In the genomic region with DNA sequence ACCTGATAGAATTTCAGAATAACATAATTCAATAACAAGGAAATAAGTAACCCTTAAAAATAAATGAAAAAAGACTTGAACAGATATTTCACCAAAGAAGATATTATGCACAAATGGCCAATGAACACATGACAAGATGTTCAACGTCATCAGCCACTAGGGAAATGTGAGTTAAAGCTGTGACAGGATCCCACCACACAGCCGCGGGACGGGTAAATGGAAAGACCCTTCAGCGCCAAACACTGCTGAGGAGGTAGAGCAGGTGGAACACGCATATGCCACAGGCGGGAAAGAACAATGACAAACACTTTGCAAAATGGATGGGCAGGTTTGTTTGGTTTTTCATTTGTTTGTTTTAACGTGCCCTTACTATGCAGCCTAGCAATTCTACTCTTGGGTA, we compare ENCODE assay signal across 24 cellular contexts.
"Had no signal": no experiment of that assay in that cellular context is flagged by ENCODE, and none has a peak within 500 bp of the region (broad histone marks: within the 10 kb centered on the region; RNA-seq: fewer than 3 reads in every experiment).

No MANE protein-coding gene starts in this region.

- H3K9me3 ChIP-seq: esophagus squamous epithelium, gastrocnemius medialis, testis, uterus had no signal

- DNase-seq: activated CD4-positive, alpha-beta T cell treated with anti-CD3 and anti-CD28 coated beads, Interleukin-2, amount 10 ng/mL, durations not matched to agents 24 days and 14 days; activated CD8-positive, alpha-beta memory T cell treated with anti-CD3 and anti-CD28 coated beads, Interleukin-2, amount 10 ng/mL, durations not matched to agents 7 days and 5 days; activated CD8-positive, alpha-beta T cell treated with anti-CD3 and anti-CD28 coated beads for 36 hours; activated effector memory CD4-positive, alpha-beta T cell treated with anti-CD3 and anti-CD28 coated beads, Interleukin-2, amount 50 U/mL, for 16 hours; activated naive CD4-positive, alpha-beta T cell treated with anti-CD3 and anti-CD28 coated beads, Interleukin-2, amount 10 ng/mL, durations not matched to agents 7 days and 5 days; activated T-cell treated with anti-CD3 and anti-CD28 coated beads for 4 hours; cerebellar nuclear complex; esophagus squamous epithelium; gastrocnemius medialis; head of caudate nucleus; hypothalamus; left ventricle myocardium inferior; mammary epithelial cell; midbrain; natural killer cell; spleen; stimulated activated CD4-positive, alpha-beta T cell treated with anti-CD3 and anti-CD28 coated beads, Interleukin-4, amount 100 ng/mL, for 1 hour; stimulated activated naive CD4-positive, alpha-beta T cell; testis; trophoblast cell; uterus had no signal

- H3K36me3 ChIP-seq: esophagus squamous epithelium, gastrocnemius medialis, left ventricle myocardium inferior, spleen, uterus had no signal

- H3K4me1 ChIP-seq: esophagus squamous epithelium, gastrocnemius medialis, left ventricle myocardium inferior, spleen, testis, uterus had no signal

- H3K27me3 ChIP-seq: esophagus squamous epithelium, gastrocnemius medialis, spleen, testis, uterus had no signal

- H3K27ac ChIP-seq: coronary artery, esophagus squamous epithelium, gastrocnemius medialis, left ventricle myocardium inferior, spleen, testis, uterus, VCaP had no signal

- H3K4me3 ChIP-seq: coronary artery, esophagus squamous epithelium, gastrocnemius medialis, left ventricle myocardium inferior, spleen, testis, uterus had no signal

- ATAC-seq: activated CD4-positive, CD25-positive, alpha-beta regulatory T cell treated with anti-CD3 and anti-CD28 coated beads, Interleukin-2, amount 50 U/mL, for 24 hours; activated CD8-positive, alpha-beta memory T cell treated with anti-CD3 and anti-CD28 coated beads, Interleukin-2, amount 10 ng/mL, durations not matched to agents 7 days and 5 days; activated CD8-positive, alpha-beta T cell treated with anti-CD3 and anti-CD28 coated beads for 36 hours; gastrocnemius medialis; natural killer cell had no signal
